Comparison of ENCODE assay signal across 11 cellular contexts in the genomic region with DNA sequence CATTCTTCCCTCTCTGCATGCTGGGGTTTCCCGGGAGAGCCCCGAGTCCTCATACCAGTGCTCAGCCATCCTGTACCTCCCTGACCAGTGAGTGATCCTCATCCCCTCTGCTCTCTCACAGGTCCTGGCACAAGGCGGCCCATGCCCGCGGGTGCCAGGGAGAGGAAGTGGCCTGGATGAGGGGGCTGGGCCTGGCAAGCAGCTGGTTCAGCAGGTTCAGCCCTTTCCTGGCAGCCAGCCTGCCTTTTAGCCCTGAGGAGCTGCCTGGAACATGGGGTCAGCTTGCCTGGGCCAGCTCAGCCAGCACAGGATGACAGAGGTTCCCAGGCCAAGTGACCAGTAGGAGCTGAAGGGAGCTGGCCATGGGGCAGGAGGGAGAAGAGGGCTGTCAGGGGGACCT. TPM values are rescaled to one million over a fixed set of nuclear protein-coding genes. Genes with fewer than 3 reads are reported as not detected.
DNase-seq lines count a peak whose midpoint lies in the region; ATAC-seq and TF ChIP-seq lines count a peak whose summit lies in the region.
"Had no signal": no experiment of that assay in that cellular context is flagged by ENCODE, and none has a peak within 500 bp of the region (broad histone marks: within the 10 kb centered on the region; RNA-seq: fewer than 3 reads in every experiment).

No MANE protein-coding gene starts in this region.

- POLR2A ChIA-PET in MCF 10A (lab: Yijun Ruan, JAX), result interaction anchor here (0.7 kb wide), 1 partner anchor 271 kb away, joined by 4 read pairs; no protein-coding TSS in a partner anchor

- peak overlapping the region; percentile 46 for H3K4me2 ChIP-seq in Loucy (ENCODE audit: low read depth, low read length, poor library complexity, severe bottlenecking)

- no peaks in the 10 kb centered on the region for H3K79me2 ChIP-seq in Loucy (ENCODE audit: insufficient read depth, low read length)

- H3K27me3 Mint-ChIP-seq in MCF 10A (ENCODE audit: insufficient read depth, unreplicated experiment), result no peaks in the 10 kb centered on the region
- H3K27me3 Mint-ChIP-seq: activated CD4-positive, alpha-beta T cell treated with anti-CD3 and anti-CD28 coated beads, Interleukin-2, amount 10 ng/mL, durations not matched to agents 24 days and 14 days had no signal

- no peak overlapping the region for H3K27ac Mint-ChIP-seq in MCF 10A (ENCODE audit: low read depth, unreplicated experiment)
- H3K27ac Mint-ChIP-seq: activated CD4-positive, alpha-beta T cell treated with anti-CD3 and anti-CD28 coated beads, Interleukin-2, amount 10 ng/mL, durations not matched to agents 24 days and 14 days; activated naive CD4-positive, alpha-beta T cell treated with anti-CD3 and anti-CD28 coated beads for 36 hours had no signal

- intact Hi-C loops in MCF 10A (cut with micrococcal nuclease), result no loop called here

- peak overlapping the region; percentile 51 for H3K9ac ChIP-seq in Loucy (ENCODE audit: low read depth, low read length, poor library complexity, severe bottlenecking)

- peak overlapping the region; percentile 50; the same call in 1 of the 2 replicates for H2AFZ ChIP-seq in Loucy (ENCODE audit: low read length)

- H3K4me1 Mint-ChIP-seq in MCF 10A (ENCODE audit: insufficient read depth, unreplicated experiment), result peaks cover 23% of the 10 kb centered on the region
- H3K4me1 Mint-ChIP-seq: activated CD4-positive, alpha-beta T cell treated with anti-CD3 and anti-CD28 coated beads, Interleukin-2, amount 10 ng/mL, durations not matched to agents 24 days and 14 days had no signal

- 60% methylated on average over 5 of the region's 5 CpGs for WGBS in thymus

- H3K27me3 ChIP-seq in Loucy (ENCODE audit: insufficient read depth, low read length, poor library complexity, severe bottlenecking) (no peaks in the 10 kb centered on the region), thymus (ENCODE audit: control insufficient read depth, insufficient read depth) (no peaks in the 10 kb centered on the region)

- H3K4me3 Mint-ChIP-seq in MCF 10A (ENCODE audit: unreplicated experiment), result no peak overlapping the region
- H3K4me3 Mint-ChIP-seq: activated CD4-positive, alpha-beta T cell treated with anti-CD3 and anti-CD28 coated beads, Interleukin-2, amount 10 ng/mL, durations not matched to agents 24 days and 14 days; activated naive CD4-positive, alpha-beta T cell treated with anti-CD3 and anti-CD28 coated beads for 36 hours had no signal

- H3K4me1 ChIP-seq in Loucy (ENCODE audit: insufficient read depth, low read length, poor library complexity, severe bottlenecking) (peaks cover 17% of the 10 kb centered on the region), thymus (ENCODE audit: control insufficient read depth, insufficient read depth, low read length) (peaks cover 28% of the 10 kb centered on the region)

- CTCF ChIA-PET in MCF 10A (lab: Yijun Ruan, JAX), result interaction anchor here (0.5 to 1.7 kb wide), 2 partner anchors 562 to 591 kb away, joined by 6 to 7 read pairs; no protein-coding TSS in a partner anchor

- H3K9me3 Mint-ChIP-seq in MCF 10A (ENCODE audit: unreplicated experiment), result no peaks in the 10 kb centered on the region

- peak; percentile 48 for DNase-seq in MCF 10A (ENCODE audit: unreplicated experiment)
- peak; percentile 85 for DNase-seq in kidney tubule cell (ENCODE audit: low spot score)
- DNase-seq in activated CD4-positive, alpha-beta T cell treated with anti-CD3 and anti-CD28 coated beads, Interleukin-2, amount 50 U/mL, for 48 hours, result no peak
- DNase-seq in AG08395 (ENCODE audit: low spot score), result no peak
- DNase-seq: activated CD4-positive, alpha-beta T cell treated with anti-CD3 and anti-CD28 coated beads, Interleukin-2, amount 10 ng/mL, durations not matched to agents 24 days and 14 days; activated naive CD4-positive, alpha-beta T cell treated with anti-CD3 and anti-CD28 coated beads for 36 hours; mesendoderm; NCI-H526 had no signal

- BruUV-seq in MCF 10A (replicated peaks; lab: Mats Ljungman, UMichigan), result no TSS peak

- no peaks in the 10 kb centered on the region for H4K20me1 ChIP-seq in Loucy (ENCODE audit: insufficient read depth, low read length, poor library complexity, severe bottlenecking)

- H3K9me3 ChIP-seq in Loucy (ENCODE audit: insufficient read depth, low read depth, low read length), result no peaks in the 10 kb centered on the region
- H3K9me3 ChIP-seq in thymus (ENCODE audit: control insufficient read depth), result no peaks in the 10 kb centered on the region

- no peaks in the 10 kb centered on the region for H3K9me2 ChIP-seq in Loucy (replicated peaks; ENCODE audit: low read depth, low read length)

- no peak overlapping the region for H3K4me3 ChIP-seq in Loucy (ENCODE audit: low read length, poor library complexity, severe bottlenecking)
- no peak overlapping the region for H3K4me3 ChIP-seq in thymus (ENCODE audit: low read length)

- H3K36me3 Mint-ChIP-seq in MCF 10A (ENCODE audit: insufficient read depth, unreplicated experiment), result peaks cover 12% of the 10 kb centered on the region

- H3K27ac ChIP-seq in thymus (ENCODE audit: low read depth), result peak overlapping the region; percentile 82

- ATAC-seq in HG02678 (IDR thresholded peaks at IDR 0.05; ENCODE audit: unreplicated experiment), result no peak

- H3K36me3 ChIP-seq in Loucy (ENCODE audit: insufficient read depth, low read length) (no peaks in the 10 kb centered on the region), thymus (ENCODE audit: control insufficient read depth, insufficient read depth) (no peaks in the 10 kb centered on the region)

- H3F3A ChIP-seq in Loucy (ENCODE audit: low read depth), result no peaks in the 10 kb centered on the region

- TF ChIP-seq CTCF in Loucy (conservative IDR thresholded peaks at IDR 0.05; ENCODE audit: low read length) (no peak), MCF 10A (IDR thresholded peaks at IDR 0.05; ENCODE audit: unreplicated experiment) (no peak)

RNA-seq across cellular contexts. Expression of gene MOCS1, which starts 10.9 kb away (rescaled TPM):
- 4.9 and 5.3 TPM in 2 replicates for total RNA-seq in MCF 10A (2022)
- polyA plus RNA-seq in thymus, result 4.2 TPM

Comparison
In these comparisons a context has a peak if more than half of its experiments do, and no peak if none do; other contexts are left out.
1. DNase-seq: peak in MCF 10A (single experiment) and kidney tubule cell (single experiment); none in activated CD4-positive, alpha-beta T cell treated with anti-CD3 and anti-CD28 coated beads, Interleukin-2, amount 50 U/mL, for 48 hours (0 of 2) and AG08395 (single experiment).